Comparison of ENCODE assay signal across 8 cellular contexts in genomic region chr14:85528080-85528881, GRCh38. TPM values are rescaled to one million over a fixed set of nuclear protein-coding genes. Genes with fewer than 3 reads are reported as not detected.
DNase-seq lines count a peak whose midpoint lies in the region; TF ChIP-seq lines count a peak whose summit lies in the region.

No MANE protein-coding gene starts in this region.

- H3K9ac ChIP-seq in Loucy (ENCODE audit: low read depth, low read length, poor library complexity, severe bottlenecking): peak overlapping the region; percentile 13
- peak overlapping the region in 1 of 2 donors; percentile 47 for H3K9ac ChIP-seq in stomach smooth muscle (ENCODE audit: low read length in 2 of 2)

- in situ Hi-C loops in ACHN (cut with HindIII; ENCODE audit: low pct_ligation_motif_present, low pct_unique_long_range_greater_than_20kb, low sequenced_read_pairs): no loop called here

- H3K9me3 ChIP-seq in Loucy (ENCODE audit: insufficient read depth, low read depth, low read length): no peaks in the 10 kb centered on the region
- no peaks in the 10 kb centered on the region for H3K9me3 ChIP-seq in breast epithelium
- H3K9me3 ChIP-seq in stomach smooth muscle (ENCODE audit: control insufficient read depth in 2 of 2, low read length in 2 of 2): no peaks in the 10 kb centered on the region

- no peaks in the 10 kb centered on the region for H4K20me1 ChIP-seq in Loucy (ENCODE audit: insufficient read depth, low read length, poor library complexity, severe bottlenecking)

- H3K9me2 ChIP-seq in Loucy (replicated peaks; ENCODE audit: low read depth, low read length): no peaks in the 10 kb centered on the region

- TF ChIP-seq CTCF in Loucy (conservative IDR thresholded peaks at IDR 0.05; ENCODE audit: low read length) (peak; percentile 20), breast epithelium (IDR thresholded peaks at IDR 0.05) (no peak)

- peak overlapping the region; percentile 26; the same call in 1 of the 2 replicates for H2AFZ ChIP-seq in Loucy (ENCODE audit: low read length)

- intact Hi-C loops in breast epithelium (cut with DNase I; ENCODE audit: low total_unique reads): loop anchor here (5.0 kb wide), 1 partner anchor 1556 kb away; no protein-coding TSS in a partner anchor

- H3K4me1 ChIP-seq in Loucy (ENCODE audit: insufficient read depth, low read length, poor library complexity, severe bottlenecking) (peaks cover 42% of the 10 kb centered on the region), breast epithelium (no peaks in the 10 kb centered on the region), stomach smooth muscle (ENCODE audit: control insufficient read depth, insufficient read depth, low read length) (peaks cover 32% of the 10 kb centered on the region)

- no peak for TF ChIP-seq POLR2A in breast epithelium (IDR thresholded peaks at IDR 0.05)

- H3K27me3 ChIP-seq in Loucy (ENCODE audit: insufficient read depth, low read length, poor library complexity, severe bottlenecking) (no peaks in the 10 kb centered on the region), breast epithelium (peaks cover 0 to 35% of the 10 kb centered on the region in 2 donors), stomach smooth muscle (ENCODE audit: control insufficient read depth in 1 of 2, insufficient read depth in 2 of 2, low read length in 2 of 2) (peaks cover 30 to 39% of the 10 kb centered on the region in 2 donors)

- DNase-seq in ACHN: peak; percentile 55
- no peak for DNase-seq in breast epithelium (ENCODE audit: low spot score in 2 of 2)
- DNase-seq in islet precursor cell: peak; percentile 78
- DNase-seq in GM19240 (ENCODE audit: insufficient read length, low spot score): no peak
- no peak for DNase-seq in activated gamma-delta T cell treated with Interleukin-2 at 50 U/mL for 16 hours
- DNase-seq in activated CD4-positive, alpha-beta T cell treated with anti-CD3 and anti-CD28 coated beads for 48 hours: no peak

- peak overlapping the region; percentile 49 for H3K4me2 ChIP-seq in Loucy (ENCODE audit: low read depth, low read length, poor library complexity, severe bottlenecking)

- no peaks in the 10 kb centered on the region for H3K79me2 ChIP-seq in Loucy (ENCODE audit: insufficient read depth, low read length)

- H3K27ac ChIP-seq in breast epithelium: peak overlapping the region; percentile 52 to 86
- peak overlapping the region; percentile 55 for H3K27ac ChIP-seq in stomach smooth muscle (ENCODE audit: low read length)

- H3K4me3 ChIP-seq in Loucy (ENCODE audit: low read length, poor library complexity, severe bottlenecking) (no peak overlapping the region), breast epithelium (peak overlapping the region; percentile 62 to 80 (median 66)), stomach smooth muscle (ENCODE audit: low read length in 2 of 2) (peak overlapping the region; percentile 72 to 83)

- no peaks in the 10 kb centered on the region for H3F3A ChIP-seq in Loucy (ENCODE audit: low read depth)

- no peaks in the 10 kb centered on the region for H3K36me3 ChIP-seq in Loucy (ENCODE audit: insufficient read depth, low read length)
- no peaks in the 10 kb centered on the region for H3K36me3 ChIP-seq in breast epithelium
- no peaks in the 10 kb centered on the region for H3K36me3 ChIP-seq in stomach smooth muscle (ENCODE audit: control insufficient read depth in 2 of 2, insufficient read depth in 2 of 2, low read length in 2 of 2)

RNA-seq across cellular contexts. Expression of gene FLRT2, which starts 1.7 kb away (rescaled TPM):
- 10 to 100 TPM in 2 of 3 donors, 1 to 10 TPM in 1; 5.2 to 12.6 (median 10.5) TPM for total RNA-seq in breast epithelium

Comparison
In these comparisons a context has a peak if more than half of its experiments do, and no peak if none do; other contexts are left out.
1. DNase-seq: peak in ACHN (single experiment) and islet precursor cell (single experiment); none in breast epithelium (0 of 2), GM19240 (single experiment), activated gamma-delta T cell treated with Interleukin-2 at 50 U/mL for 16 hours (single experiment) and activated CD4-positive, alpha-beta T cell treated with anti-CD3 and anti-CD28 coated beads for 48 hours (single experiment).